In genomic region chr7:81339946-81340345, GRCh38 we compare ENCODE assay signal across 25 cellular contexts.
DNase-seq lines count a peak whose midpoint lies in the region; ATAC-seq and TF ChIP-seq lines count a peak whose summit lies in the region.
"Had no signal": no experiment of that assay in that cellular context is flagged by ENCODE, and none has a peak within 500 bp of the region (broad histone marks: within the 10 kb centered on the region; RNA-seq: fewer than 3 reads in every experiment).

No MANE protein-coding gene starts in this region.

- H3K4me1 ChIP-seq in IMR-90 (ENCODE audit: control insufficient read depth, insufficient read depth, low read length): 0 out of 2 replicates have a peak, but pooled peaks cover 1% of the 10 kb centered on the region
- H3K4me1 ChIP-seq in right atrium auricular region: no peaks in the 10 kb centered on the region

- TF ChIP-seq RAD21 in IMR-90 (IDR thresholded peaks at IDR 0.05; ENCODE audit: low read length): no peak

- intact Hi-C loops in IMR-90 (cut with micrococcal nuclease): no loop called here

- H3K27me3 Mint-ChIP-seq in activated T-cell treated with anti-CD3 and anti-CD28 coated beads, Interleukin-2, amount 50 U/mL, for 24 hours: no peaks in the 10 kb centered on the region
- H3K27me3 Mint-ChIP-seq: B cell; CD8-positive, alpha-beta memory T cell had no signal

- WGBS in IMR-90 (ENCODE audit: extremely low coverage in 2 of 2, insufficient read length in 1 of 2), 2 experiments: no CpG with 5 or more reads among the region's 2 CpGs

- no peak overlapping the region for H2BK20ac ChIP-seq in IMR-90 (ENCODE audit: low read depth, low read length)

- POLR2A ChIA-PET in IMR-90 (lab: Charles Lee; ENCODE audit: unreplicated experiment): no interaction called here

- dilution Hi-C loops in IMR-90 (cut with HindIII; ENCODE audit: low sequenced_read_pairs, unreplicated experiment): no loop called here

- peak; percentile 24; the same call in 1 of the 2 replicates for ATAC-seq in IMR-90 (ENCODE audit: low read depth)
- ATAC-seq in activated naive CD4-positive, alpha-beta T cell treated with anti-CD3 and anti-CD28 coated beads, Interleukin-2, amount 50 U/mL, for 72 hours: no peak
- ATAC-seq: HepG2, K562 had no signal

- H2AK5ac ChIP-seq in IMR-90 (ENCODE audit: low read depth, low read length): no peak overlapping the region

- H2BK15ac ChIP-seq in IMR-90 (ENCODE audit: low read depth, low read length): no peak overlapping the region

- no peaks in the 10 kb centered on the region for H3K9me3 ChIP-seq in IMR-90 (ENCODE audit: control insufficient read depth, insufficient read depth, low read length)
- no peaks in the 10 kb centered on the region for H3K9me3 ChIP-seq in right atrium auricular region
- H3K9me3 ChIP-seq: MG63 had no signal

- peaks cover 4% of the 10 kb centered on the region for H3K9me3 Mint-ChIP-seq in activated T-cell treated with anti-CD3 and anti-CD28 coated beads, Interleukin-2, amount 50 U/mL, for 24 hours
- peaks cover 2 to 10% of the 10 kb centered on the region in 2 donors for H3K9me3 Mint-ChIP-seq in activated naive CD4-positive, alpha-beta T cell treated with anti-CD3 and anti-CD28 coated beads, Interleukin-2, amount 50 U/mL, for 72 hours

- H3K4me1 Mint-ChIP-seq in activated T-cell treated with anti-CD3 and anti-CD28 coated beads, Interleukin-2, amount 50 U/mL, for 24 hours (ENCODE audit: low read depth): no peaks in the 10 kb centered on the region
- H3K4me1 Mint-ChIP-seq: B cell; CD14-positive monocyte; CD8-positive, alpha-beta memory T cell had no signal

- no peak overlapping the region for H3K18ac ChIP-seq in IMR-90 (ENCODE audit: low read depth, low read length)

- no peak overlapping the region for H2AK9ac ChIP-seq in IMR-90 (replicated peaks; ENCODE audit: low read depth, low read length, poor library complexity)

- no peak for TF ChIP-seq CTCF in IMR-90 (conservative IDR thresholded peaks at IDR 0.05; ENCODE audit: low read depth, low read length)
- no peak for TF ChIP-seq CTCF in right atrium auricular region (IDR thresholded peaks at IDR 0.05)

- CTCF ChIA-PET in IMR-90 (lab: Yijun Ruan, JAX): no interaction called here

- TF ChIP-seq POLR2A in IMR-90 (IDR thresholded peaks at IDR 0.05; ENCODE audit: low read depth, low read length): no peak

- H4K5ac ChIP-seq in IMR-90 (ENCODE audit: low read depth, low read length): no peak overlapping the region

- H4K8ac ChIP-seq in IMR-90 (ENCODE audit: low read depth in 2 of 2, low read length in 2 of 2): no peak overlapping the region

- H2BK120ac ChIP-seq in IMR-90 (ENCODE audit: low read depth, low read length): no peak overlapping the region

- H3K36me3 ChIP-seq in IMR-90 (ENCODE audit: control insufficient read depth, insufficient read depth, low read length): no peaks in the 10 kb centered on the region
- no peaks in the 10 kb centered on the region for H3K36me3 ChIP-seq in right atrium auricular region
- H3K36me3 ChIP-seq: MG63 had no signal

- in situ Hi-C loops in IMR-90 (cut with MboI; ENCODE audit: low sequenced_read_pairs): no loop called here

- H3K4me3 Mint-ChIP-seq in activated T-cell treated with anti-CD3 and anti-CD28 coated beads, Interleukin-2, amount 50 U/mL, for 24 hours: no peak overlapping the region
- H3K4me3 Mint-ChIP-seq: B cell; CD14-positive monocyte; CD8-positive, alpha-beta memory T cell had no signal

- H3K4me2 ChIP-seq in IMR-90 (ENCODE audit: low read depth, low read length): no peak overlapping the region

- 0 out of 2 replicates have a peak overlapping the region, but pooled peaks have one; percentile 16 for H3K23ac ChIP-seq in IMR-90 (ENCODE audit: low read depth, low read length)

- no peak overlapping the region for H3K27ac ChIP-seq in IMR-90 (ENCODE audit: insufficient read depth, low read length)
- no peak overlapping the region for H3K27ac ChIP-seq in right atrium auricular region
- H3K27ac ChIP-seq: RWPE1 had no signal

- H3K9ac ChIP-seq in IMR-90 (ENCODE audit: low read depth, low read length): no peak overlapping the region

- no peak overlapping the region for H3K27ac Mint-ChIP-seq in activated T-cell treated with anti-CD3 and anti-CD28 coated beads, Interleukin-2, amount 50 U/mL, for 24 hours
- no peak overlapping the region for H3K27ac Mint-ChIP-seq in activated naive CD4-positive, alpha-beta T cell treated with anti-CD3 and anti-CD28 coated beads, Interleukin-2, amount 50 U/mL, for 72 hours
- H3K27ac Mint-ChIP-seq: B cell; CD14-positive monocyte; CD8-positive, alpha-beta memory T cell had no signal

- H2BK5ac ChIP-seq in IMR-90 (ENCODE audit: low read depth, low read length, poor library complexity, severe bottlenecking): no peak overlapping the region

- no peak overlapping the region for H3K14ac ChIP-seq in IMR-90 (replicated peaks; ENCODE audit: low read depth, low read length)

- no peak overlapping the region for H4K91ac ChIP-seq in IMR-90 (ENCODE audit: insufficient read depth, low read depth, low read length)

- H3K79me1 ChIP-seq in IMR-90 (ENCODE audit: low read depth in 1 of 2, low read length in 2 of 2): no peaks in the 10 kb centered on the region

- H3K27me3 ChIP-seq in IMR-90 (ENCODE audit: control insufficient read depth, insufficient read depth, low read length) (no peaks in the 10 kb centered on the region), right atrium auricular region (no peaks in the 10 kb centered on the region)
- H3K27me3 ChIP-seq: MG63 had no signal

- no peak overlapping the region for H2AFZ ChIP-seq in IMR-90 (replicated peaks; ENCODE audit: low read length, poor library complexity)

- BruUV-seq in IMR-90 (replicated peaks; lab: Mats Ljungman, UMichigan): no TSS peak

- DNase-seq in AG08395 (ENCODE audit: low spot score) (peak; percentile 3), EL (peak; percentile 52), IMR-90 (peak; percentile 14), fibroblast of gingiva (ENCODE audit: low read depth) (peak; percentile 16), right atrium auricular region (ENCODE audit: low spot score) (no peak), KG1 (lab: John Stamatoyannopoulos, UW) (no peak)
- DNase-seq in activated T-cell treated with anti-CD3 and anti-CD28 coated beads, Interleukin-2, amount 50 U/mL, for 24 hours: no peak
- no peak for DNase-seq in activated naive CD4-positive, alpha-beta T cell treated with anti-CD3 and anti-CD28 coated beads, Interleukin-2, amount 50 U/mL, for 72 hours (ENCODE audit: low spot score in 2 of 2)
- DNase-seq: 8988T; CD8-positive, alpha-beta memory T cell; DMS 273 treated with DMSO at 0.1 percent for 48 hours; DMS79; MG63; NCI-H1105 treated with DMSO at 0.1 percent for 48 hours; NCI-H146; NCI-H1930; NCI-H446 treated with DMSO at 0.1 percent for 48 hours; NCI-H69; SHP77; T-helper 1 cell had no signal

- no peaks in the 10 kb centered on the region for H3K36me3 Mint-ChIP-seq in activated T-cell treated with anti-CD3 and anti-CD28 coated beads, Interleukin-2, amount 50 U/mL, for 24 hours (ENCODE audit: low read depth)
- no peaks in the 10 kb centered on the region for H3K36me3 Mint-ChIP-seq in activated naive CD4-positive, alpha-beta T cell treated with anti-CD3 and anti-CD28 coated beads, Interleukin-2, amount 50 U/mL, for 72 hours
- H3K36me3 Mint-ChIP-seq: CD14-positive monocyte; CD8-positive, alpha-beta memory T cell had no signal

- H3K4me3 ChIP-seq in IMR-90 (ENCODE audit: insufficient read depth, low read depth, low read length) (no peak overlapping the region), right atrium auricular region (no peak overlapping the region)
- H3K4me3 ChIP-seq: K562, MG63 had no signal

- no peak overlapping the region for H3K56ac ChIP-seq in IMR-90 (ENCODE audit: extremely low read depth, insufficient read depth, low read length)

- H4K20me1 ChIP-seq in IMR-90 (ENCODE audit: insufficient read depth, low read length): no peaks in the 10 kb centered on the region

- H3K9me1 ChIP-seq in IMR-90 (ENCODE audit: insufficient read depth, low read length): no peaks in the 10 kb centered on the region

- H3K4ac ChIP-seq in IMR-90 (ENCODE audit: low read depth, low read length): no peak overlapping the region

TF ChIP-seq in IMR-90, 13 proteins besides CTCF, POLR2A, EP300 and RAD21:
- TF ChIP-seq USF2 (IDR thresholded peaks at IDR 0.05; ENCODE audit: low read depth, low read length) (no peak), FOS (IDR thresholded peaks at IDR 0.05; ENCODE audit: low read depth, low read length) (no peak), MAZ (IDR thresholded peaks at IDR 0.05; ENCODE audit: borderline replicate concordance, low read depth, low read length) (no peak), CEBPB (IDR thresholded peaks at IDR 0.05; ENCODE audit: low read depth, low read length) (no peak), MAFK (IDR thresholded peaks at IDR 0.05; ENCODE audit: low read depth, low read length) (no peak), CHD1 (IDR thresholded peaks at IDR 0.05; ENCODE audit: low read depth, low read length) (no peak), BHLHE40 (IDR thresholded peaks at IDR 0.05; ENCODE audit: low read depth, low read length) (no peak)

Comparison
In these comparisons a context has a peak if more than half of its experiments do, and no peak if none do; other contexts are left out.
1. DNase-seq: peak in AG08395 (single experiment), EL (single experiment), IMR-90 (single experiment) and fibroblast of gingiva (single experiment); none in activated T-cell treated with anti-CD3 and anti-CD28 coated beads, Interleukin-2, amount 50 U/mL, for 24 hours (single experiment), right atrium auricular region (single experiment), activated naive CD4-positive, alpha-beta T cell treated with anti-CD3 and anti-CD28 coated beads, Interleukin-2, amount 50 U/mL, for 72 hours (0 of 2) and KG1 (single experiment).